Comparison of ENCODE assay signal across 26 cellular contexts in genomic region chr16:66169817-66170216, GRCh38.
"Had no signal": no experiment of that assay in that cellular context is flagged by ENCODE, and none has a peak within 500 bp of the region (broad histone marks: within the 10 kb centered on the region; RNA-seq: fewer than 3 reads in every experiment).

No MANE protein-coding gene starts in this region.

- H3K9me3 ChIP-seq: breast epithelium, gastrocnemius medialis, right lobe of liver had no signal

- H3K9me3 Mint-ChIP-seq: activated naive CD4-positive, alpha-beta T cell treated with anti-CD3 and anti-CD28 coated beads, Interleukin-2, amount 50 U/mL, for 72 hours; activated T-helper 2 cell treated with anti-CD3 and anti-CD28 coated beads, Interferon-gamma antibody, Interleukin-2, Interleukin-4, amounts not matched to agents 10 μg/mL and 5 μg/mL and 100 μg/mL, durations not matched to agents 14 hours and 24 hours and 36 hours; central memory CD8-positive, alpha-beta T cell; naive B cell had no signal

- H3K27ac Mint-ChIP-seq: activated CD4-positive, alpha-beta T cell treated with anti-CD3 and anti-CD28 coated beads for 36 hours; activated CD8-positive, alpha-beta memory T cell treated with anti-CD3 and anti-CD28 coated beads, Interleukin-2, amount 10 ng/mL, durations not matched to agents 7 days and 5 days; activated CD8-positive, alpha-beta T cell treated with anti-CD3 and anti-CD28 coated beads, Interleukin-2, amount 10 ng/mL, durations not matched to agents 7 days and 5 days; activated naive CD4-positive, alpha-beta T cell treated with anti-CD3 and anti-CD28 coated beads, Interleukin-2, amount 50 U/mL, for 72 hours; activated T-helper 2 cell treated with anti-CD3 and anti-CD28 coated beads, Interferon-gamma antibody, Interleukin-2, Interleukin-4, amounts not matched to agents 10 μg/mL and 5 μg/mL and 100 μg/mL, durations not matched to agents 14 hours and 24 hours and 36 hours; mesothelial cell of epicardium; naive B cell; neural progenitor cell had no signal

- FAIRE-seq: colon, keratinocyte, urothelium cell line had no signal

- H3K79me2 ChIP-seq: hepatocyte had no signal

- H2AFZ ChIP-seq: hepatocyte, neural progenitor cell had no signal

- H3K4me1 ChIP-seq: breast epithelium, gastrocnemius medialis, neural progenitor cell, right lobe of liver had no signal

- H3K27me3 ChIP-seq: breast epithelium, gastrocnemius medialis, hepatocyte, neural progenitor cell, right lobe of liver, tibial nerve had no signal

- H3K4me2 ChIP-seq: hepatocyte, neural progenitor cell had no signal

- ATAC-seq: activated CD4-positive, alpha-beta T cell treated with anti-CD3 and anti-CD28 coated beads for 36 hours; activated CD8-positive, alpha-beta memory T cell treated with anti-CD3 and anti-CD28 coated beads, Interleukin-2, amount 10 ng/mL, durations not matched to agents 7 days and 5 days; activated CD8-positive, alpha-beta T cell treated with anti-CD3 and anti-CD28 coated beads, Interleukin-2, amount 10 ng/mL, durations not matched to agents 7 days and 5 days; activated naive CD4-positive, alpha-beta T cell treated with anti-CD3 and anti-CD28 coated beads, Interleukin-2, amount 50 U/mL, for 72 hours; gastrocnemius medialis; left cardiac atrium; left ventricle myocardium superior; right lobe of liver had no signal

- H3K9ac ChIP-seq: neural progenitor cell had no signal

- H3K4me1 Mint-ChIP-seq: activated CD4-positive, alpha-beta T cell treated with anti-CD3 and anti-CD28 coated beads for 36 hours; activated CD8-positive, alpha-beta memory T cell treated with anti-CD3 and anti-CD28 coated beads, Interleukin-2, amount 10 ng/mL, durations not matched to agents 7 days and 5 days; central memory CD8-positive, alpha-beta T cell; naive B cell had no signal

- H3K4me3 Mint-ChIP-seq: activated CD4-positive, alpha-beta T cell treated with anti-CD3 and anti-CD28 coated beads for 36 hours; activated CD8-positive, alpha-beta memory T cell treated with anti-CD3 and anti-CD28 coated beads, Interleukin-2, amount 10 ng/mL, durations not matched to agents 7 days and 5 days; activated CD8-positive, alpha-beta T cell treated with anti-CD3 and anti-CD28 coated beads, Interleukin-2, amount 10 ng/mL, durations not matched to agents 7 days and 5 days; central memory CD8-positive, alpha-beta T cell; mesothelial cell of epicardium; naive B cell; neural progenitor cell had no signal

- DNase-seq: activated CD4-positive, alpha-beta T cell treated with anti-CD3 and anti-CD28 coated beads for 36 hours; activated CD4-positive, CD25-positive, alpha-beta regulatory T cell; activated CD8-positive, alpha-beta memory T cell treated with anti-CD3 and anti-CD28 coated beads, Interleukin-2, amount 10 ng/mL, durations not matched to agents 7 days and 5 days; activated CD8-positive, alpha-beta T cell treated with anti-CD3 and anti-CD28 coated beads, Interleukin-2, amount 10 ng/mL, durations not matched to agents 7 days and 5 days; activated naive CD4-positive, alpha-beta T cell; activated T-cell treated with anti-CD3 and anti-CD28 coated beads, Interleukin-2, amount 50 U/mL, for 48 hours; effector memory CD4-positive, alpha-beta T cell; erythroblast; gastrocnemius medialis; left cardiac atrium; left ventricle myocardium superior; naive B cell; stimulated activated CD4-positive, alpha-beta T cell treated with anti-CD3 and anti-CD28 coated beads, Interleukin-2, amount 100 ng/mL, for 48 hours; stimulated activated naive CD4-positive, alpha-beta T cell treated with Interleukin-2 at 50 U/mL for 16 hours had no signal

- H3K27ac ChIP-seq: breast epithelium, gastrocnemius medialis, hepatocyte, neural progenitor cell, right lobe of liver, tibial nerve had no signal

- H3K36me3 Mint-ChIP-seq: activated CD8-positive, alpha-beta memory T cell treated with anti-CD3 and anti-CD28 coated beads, Interleukin-2, amount 10 ng/mL, durations not matched to agents 7 days and 5 days; activated naive CD4-positive, alpha-beta T cell treated with anti-CD3 and anti-CD28 coated beads, Interleukin-2, amount 50 U/mL, for 72 hours; mesothelial cell of epicardium; naive B cell had no signal

- H3K4me3 ChIP-seq: breast epithelium, gastrocnemius medialis, hepatocyte, neural progenitor cell, right lobe of liver, tibial nerve had no signal

- H3K36me3 ChIP-seq: breast epithelium, gastrocnemius medialis, neural progenitor cell, right lobe of liver, tibial nerve had no signal

- H3K27me3 Mint-ChIP-seq: activated CD4-positive, alpha-beta T cell treated with anti-CD3 and anti-CD28 coated beads for 36 hours; activated CD8-positive, alpha-beta memory T cell treated with anti-CD3 and anti-CD28 coated beads, Interleukin-2, amount 10 ng/mL, durations not matched to agents 7 days and 5 days had no signal
